ENCODE assay signal across 10 cellular contexts in genomic region chr4:15690020-15690809, GRCh38. TPM values are rescaled to one million over a fixed set of nuclear protein-coding genes. Genes with fewer than 3 reads are reported as not detected.
A peak's percentile ranks its signal among the peaks of the same experiment; 100 is the strongest.
DNase-seq lines count a peak whose midpoint lies in the region; TF ChIP-seq lines count a peak whose summit lies in the region.
"Had no signal": no experiment of that assay in that cellular context is flagged by ENCODE, and none has a peak within 500 bp of the region (broad histone marks: within the 10 kb centered on the region; RNA-seq: fewer than 3 reads in every experiment).

No MANE protein-coding gene starts in this region.

- CTCF ChIA-PET in AG04450 (lab: Charles Lee) = no interaction called here

- peak; percentile 65 for DNase-seq in AG04450 (ENCODE audit: low read depth, low spot score)
- peak; percentile 96 for DNase-seq in M059J (ENCODE audit: low read depth)
- peak; percentile 95 to 97 for DNase-seq in cardiac fibroblast (ENCODE audit: low read depth in 2 of 2)
- no peak for DNase-seq in middle frontal gyrus (ENCODE audit: extremely low spot score, low spot score)
- DNase-seq in activated T-helper 1 cell treated with anti-CD3 and anti-CD28 coated beads, Interleukin-12 subunit alpha, Interleukin-12 subunit beta, Interleukin-2, Interleukin-4 antibody, amounts not matched to agents 30 ng/mL and 10 ng/mL and 1 ng/mL, durations not matched to agents 14 hours and 24 hours and 36 hours (ENCODE audit: low spot score) = no peak
- no peak for DNase-seq in G401 (ENCODE audit: low spot score)
- DNase-seq in activated CD4-positive, alpha-beta T cell treated with anti-CD3 and anti-CD28 coated beads, Interleukin-2, amount 10 ng/mL, durations not matched to agents 24 days and 14 days = no peak
- DNase-seq: central memory CD4-positive, alpha-beta T cell; sigmoid colon had no signal

- no peaks in the 10 kb centered on the region for H3K9me3 Mint-ChIP-seq in activated T-helper 1 cell treated with anti-CD3 and anti-CD28 coated beads, Interleukin-12 subunit alpha, Interleukin-12 subunit beta, Interleukin-2, Interleukin-4 antibody, amounts not matched to agents 30 ng/mL and 10 ng/mL and 1 ng/mL, durations not matched to agents 14 hours and 24 hours and 36 hours
- peaks cover 1% of the 10 kb centered on the region for H3K9me3 Mint-ChIP-seq in activated CD4-positive, alpha-beta T cell treated with anti-CD3 and anti-CD28 coated beads, Interleukin-2, amount 10 ng/mL, durations not matched to agents 24 days and 14 days

- no peaks in the 10 kb centered on the region for H3K9me3 ChIP-seq in AG04450 (ENCODE audit: control insufficient read depth, insufficient read depth, low read length)
- H3K9me3 ChIP-seq: sigmoid colon had no signal

- H3K27me3 Mint-ChIP-seq in activated T-helper 1 cell treated with anti-CD3 and anti-CD28 coated beads, Interleukin-12 subunit alpha, Interleukin-12 subunit beta, Interleukin-2, Interleukin-4 antibody, amounts not matched to agents 30 ng/mL and 10 ng/mL and 1 ng/mL, durations not matched to agents 14 hours and 24 hours and 36 hours (ENCODE audit: insufficient read depth) = peaks cover 1% of the 10 kb centered on the region
- no peaks in the 10 kb centered on the region for H3K27me3 Mint-ChIP-seq in activated CD4-positive, alpha-beta T cell treated with anti-CD3 and anti-CD28 coated beads, Interleukin-2, amount 10 ng/mL, durations not matched to agents 24 days and 14 days

- no peaks in the 10 kb centered on the region for H3K4me1 Mint-ChIP-seq in activated T-helper 1 cell treated with anti-CD3 and anti-CD28 coated beads, Interleukin-12 subunit alpha, Interleukin-12 subunit beta, Interleukin-2, Interleukin-4 antibody, amounts not matched to agents 30 ng/mL and 10 ng/mL and 1 ng/mL, durations not matched to agents 14 hours and 24 hours and 36 hours (ENCODE audit: low read depth)
- H3K4me1 Mint-ChIP-seq in activated CD4-positive, alpha-beta T cell treated with anti-CD3 and anti-CD28 coated beads, Interleukin-2, amount 10 ng/mL, durations not matched to agents 24 days and 14 days = peaks cover 2% of the 10 kb centered on the region

- in situ Hi-C loops in G401 (cut with HindIII; ENCODE audit: low sequenced_read_pairs) = no loop called here

- H3K36me3 Mint-ChIP-seq in activated T-helper 1 cell treated with anti-CD3 and anti-CD28 coated beads, Interleukin-12 subunit alpha, Interleukin-12 subunit beta, Interleukin-2, Interleukin-4 antibody, amounts not matched to agents 30 ng/mL and 10 ng/mL and 1 ng/mL, durations not matched to agents 14 hours and 24 hours and 36 hours (ENCODE audit: low read depth) = peaks cover 13% of the 10 kb centered on the region
- peaks cover 26% of the 10 kb centered on the region for H3K36me3 Mint-ChIP-seq in activated CD4-positive, alpha-beta T cell treated with anti-CD3 and anti-CD28 coated beads, Interleukin-2, amount 10 ng/mL, durations not matched to agents 24 days and 14 days (ENCODE audit: low read depth)

- no peak overlapping the region for H3K27ac Mint-ChIP-seq in activated T-helper 1 cell treated with anti-CD3 and anti-CD28 coated beads, Interleukin-12 subunit alpha, Interleukin-12 subunit beta, Interleukin-2, Interleukin-4 antibody, amounts not matched to agents 30 ng/mL and 10 ng/mL and 1 ng/mL, durations not matched to agents 14 hours and 24 hours and 36 hours
- H3K27ac Mint-ChIP-seq in activated CD4-positive, alpha-beta T cell treated with anti-CD3 and anti-CD28 coated beads, Interleukin-2, amount 10 ng/mL, durations not matched to agents 24 days and 14 days = no peak overlapping the region

- intact Hi-C loops in activated T-helper 1 cell treated with anti-CD3 and anti-CD28 coated beads, Interleukin-12 subunit alpha, Interleukin-12 subunit beta, Interleukin-2, Interleukin-4 antibody, amounts not matched to agents 30 ng/mL and 10 ng/mL and 1 ng/mL, durations not matched to agents 14 hours and 24 hours and 36 hours (cut with micrococcal nuclease) = no loop called here
- intact Hi-C loops in activated CD4-positive, alpha-beta T cell treated with anti-CD3 and anti-CD28 coated beads, Interleukin-2, amount 10 ng/mL, durations not matched to agents 24 days and 14 days (cut with micrococcal nuclease) = no loop called here

- TF ChIP-seq CTCF in AG04450 (IDR thresholded peaks at IDR 0.05; ENCODE audit: low read depth, low read length) = no peak
- no peak for TF ChIP-seq CTCF in cardiac fibroblast (IDR thresholded peaks at IDR 0.05; ENCODE audit: low read depth, low read length)

- peak overlapping the region; percentile 72 for H3K27ac ChIP-seq in AG04450 (ENCODE audit: low read depth, low read length)
- H3K27ac ChIP-seq in layer of hippocampus (ENCODE audit: low read depth, low read length) = peak overlapping the region; percentile 67

- H3K4me3 ChIP-seq in AG04450 (ENCODE audit: low read depth, low read length) (no peak overlapping the region), cardiac fibroblast (replicated peaks in 1 of 2; ENCODE audit: low read depth in 2 of 2, low read length in 2 of 2) (no peak overlapping the region)
- H3K4me3 ChIP-seq: sigmoid colon had no signal

- no peak overlapping the region for H3K4me3 Mint-ChIP-seq in activated T-helper 1 cell treated with anti-CD3 and anti-CD28 coated beads, Interleukin-12 subunit alpha, Interleukin-12 subunit beta, Interleukin-2, Interleukin-4 antibody, amounts not matched to agents 30 ng/mL and 10 ng/mL and 1 ng/mL, durations not matched to agents 14 hours and 24 hours and 36 hours
- no peak overlapping the region for H3K4me3 Mint-ChIP-seq in activated CD4-positive, alpha-beta T cell treated with anti-CD3 and anti-CD28 coated beads, Interleukin-2, amount 10 ng/mL, durations not matched to agents 24 days and 14 days

- POLR2A ChIA-PET in AG04450 (lab: Yijun Ruan, JAX) = interaction anchor here (0.7 kb wide), 1 partner anchor 9 kb away, joined by 3 read pairs; the partner anchor contains the start of gene FAM200B

- no peaks in the 10 kb centered on the region for H3K27me3 ChIP-seq in AG04450 (ENCODE audit: control insufficient read depth, insufficient read depth, low read length)
- H3K27me3 ChIP-seq in layer of hippocampus (ENCODE audit: control insufficient read depth, insufficient read depth, low read length) = no peaks in the 10 kb centered on the region
- H3K27me3 ChIP-seq: sigmoid colon had no signal

RNA-seq across cellular contexts. Expression of gene FAM200B, which starts 8.6 kb away (rescaled TPM):
- polyA plus RNA-seq in AG04450 (2011; rRNA removed) = 31.6 and 47.3 TPM in 2 replicates
- 10.2 and 11.5 TPM in 2 replicates for polyA minus RNA-seq in AG04450 (2011; rRNA and poly(A)+ RNA removed)
- 55.4 and 76.3 TPM in 2 replicates for total RNA-seq in M059J (2014; rRNA removed; shearing (Covaris generic))
- 5.5 and 6.6 TPM in 2 replicates for total RNA-seq in activated T-helper 1 cell treated with anti-CD3 and anti-CD28 coated beads, Interleukin-12 subunit alpha, Interleukin-12 subunit beta, Interleukin-2, Interleukin-4 antibody, amounts not matched to agents 30 ng/mL and 10 ng/mL and 1 ng/mL, durations not matched to agents 14 hours and 24 hours and 36 hours
- 26.8 and 27.6 TPM in 2 replicates for total RNA-seq in G401 (2014; rRNA removed; shearing (Covaris generic))
- 6.0 and 9.9 TPM in 2 replicates for total RNA-seq in activated CD4-positive, alpha-beta T cell treated with anti-CD3 and anti-CD28 coated beads, Interleukin-2, amount 10 ng/mL, durations not matched to agents 24 days and 14 days

RNA-seq across cellular contexts. Expression of gene BST1, which starts 12.7 kb away (rescaled TPM):
- 23.7 and 27.6 TPM in 2 replicates for polyA plus RNA-seq in AG04450 (2011; rRNA removed)
- polyA minus RNA-seq in AG04450 (2011; rRNA and poly(A)+ RNA removed) = 5.7 and 6.9 TPM in 2 replicates
- 3.0 and 8.6 TPM in 2 replicates for total RNA-seq in M059J (2014; rRNA removed; shearing (Covaris generic))
- 0.81 and 0.93 TPM in 2 replicates for total RNA-seq in activated T-helper 1 cell treated with anti-CD3 and anti-CD28 coated beads, Interleukin-12 subunit alpha, Interleukin-12 subunit beta, Interleukin-2, Interleukin-4 antibody, amounts not matched to agents 30 ng/mL and 10 ng/mL and 1 ng/mL, durations not matched to agents 14 hours and 24 hours and 36 hours
- total RNA-seq in G401 (2014; rRNA removed; shearing (Covaris generic)) = 0.80 TPM in 1 of 2 replicates, not detected in the other
- total RNA-seq in activated CD4-positive, alpha-beta T cell treated with anti-CD3 and anti-CD28 coated beads, Interleukin-2, amount 10 ng/mL, durations not matched to agents 24 days and 14 days = 0.12 and 0.72 TPM in 2 replicates

RNA-seq across cellular contexts. Expression of gene FBXL5, which starts 35.1 kb away (rescaled TPM):
- 40.4 and 56.4 TPM in 2 replicates for polyA plus RNA-seq in AG04450 (2011; rRNA removed)
- 40.6 and 59.1 TPM in 2 replicates for polyA minus RNA-seq in AG04450 (2011; rRNA and poly(A)+ RNA removed)
- 91.0 and 123 TPM in 2 replicates for total RNA-seq in M059J (2014; rRNA removed; shearing (Covaris generic))
- 31.3 and 34.7 TPM in 2 replicates for total RNA-seq in activated T-helper 1 cell treated with anti-CD3 and anti-CD28 coated beads, Interleukin-12 subunit alpha, Interleukin-12 subunit beta, Interleukin-2, Interleukin-4 antibody, amounts not matched to agents 30 ng/mL and 10 ng/mL and 1 ng/mL, durations not matched to agents 14 hours and 24 hours and 36 hours
- total RNA-seq in G401 (2014; rRNA removed; shearing (Covaris generic)) = 38.9 and 43.1 TPM in 2 replicates
- total RNA-seq in activated CD4-positive, alpha-beta T cell treated with anti-CD3 and anti-CD28 coated beads, Interleukin-2, amount 10 ng/mL, durations not matched to agents 24 days and 14 days = 28.9 and 31.2 TPM in 2 replicates

Comparison
In these comparisons a context has a peak if more than half of its experiments do, and no peak if none do; other contexts are left out.
1. DNase-seq: peak in AG04450 (single experiment), M059J (single experiment) and cardiac fibroblast (2 of 2); none in middle frontal gyrus (single experiment), activated T-helper 1 cell treated with anti-CD3 and anti-CD28 coated beads, Interleukin-12 subunit alpha, Interleukin-12 subunit beta, Interleukin-2, Interleukin-4 antibody, amounts not matched to agents 30 ng/mL and 10 ng/mL and 1 ng/mL, durations not matched to agents 14 hours and 24 hours and 36 hours (single experiment), G401 (single experiment) and activated CD4-positive, alpha-beta T cell treated with anti-CD3 and anti-CD28 coated beads, Interleukin-2, amount 10 ng/mL, durations not matched to agents 24 days and 14 days (single experiment).